14 cellular contexts compared by ENCODE assay signal in genomic region chr20:50762045-50762422, GRCh38. TPM values are rescaled to one million over a fixed set of nuclear protein-coding genes. Genes with fewer than 3 reads are reported as not detected.
DNase-seq lines count a peak whose midpoint lies in the region; TF ChIP-seq lines count a peak whose summit lies in the region.
"Had no signal": no experiment of that assay in that cellular context is flagged by ENCODE, and none has a peak within 500 bp of the region (broad histone marks: within the 10 kb centered on the region; RNA-seq: fewer than 3 reads in every experiment).

No MANE protein-coding gene starts in this region.

- intact Hi-C loops in cardiac septum (cut with DNase I) (no loop called here), vagina (cut with DNase I) (no loop called here)

- H3K9ac ChIP-seq in endodermal cell (ENCODE audit: extremely low read depth, low read length, poor library complexity, severe bottlenecking): no peak overlapping the region

- H3K4me3 ChIP-seq in cardiac muscle cell (no peak overlapping the region), endodermal cell (ENCODE audit: low read length) (no peak overlapping the region), vagina (no peak overlapping the region)

- H3K27me3 Mint-ChIP-seq in endodermal cell (ENCODE audit: insufficient read depth) (no peaks in the 10 kb centered on the region), mesothelial cell of epicardium (ENCODE audit: low read depth) (no peaks in the 10 kb centered on the region)

- H3K4me1 ChIP-seq in cardiac muscle cell (ENCODE audit: low read depth): peaks cover 9% of the 10 kb centered on the region
- H3K4me1 ChIP-seq in endodermal cell (ENCODE audit: control insufficient read depth, insufficient read depth, low read length): peaks cover 12% of the 10 kb centered on the region
- H3K4me1 ChIP-seq in vagina: peaks cover 21% of the 10 kb centered on the region

- H3K36me3 ChIP-seq in cardiac muscle cell (no peaks in the 10 kb centered on the region), endodermal cell (ENCODE audit: control insufficient read depth, insufficient read depth, low read length) (no peaks in the 10 kb centered on the region), vagina (no peaks in the 10 kb centered on the region)

- H3K9me3 Mint-ChIP-seq in endodermal cell: no peaks in the 10 kb centered on the region
- no peaks in the 10 kb centered on the region for H3K9me3 Mint-ChIP-seq in mesothelial cell of epicardium
- H3K9me3 Mint-ChIP-seq: activated naive CD4-positive, alpha-beta T cell treated with anti-CD3 and anti-CD28 coated beads, Interleukin-2, amount 10 ng/mL, durations not matched to agents 7 days and 5 days had no signal

- H3K36me3 Mint-ChIP-seq in endodermal cell (ENCODE audit: low read depth) (no peaks in the 10 kb centered on the region), mesothelial cell of epicardium (no peaks in the 10 kb centered on the region)
- H3K36me3 Mint-ChIP-seq: activated naive CD4-positive, alpha-beta T cell treated with anti-CD3 and anti-CD28 coated beads, Interleukin-2, amount 10 ng/mL, durations not matched to agents 7 days and 5 days had no signal

- H3K4me1 Mint-ChIP-seq in endodermal cell (peaks cover 21% of the 10 kb centered on the region), mesothelial cell of epicardium (peaks cover 39% of the 10 kb centered on the region)
- H3K4me1 Mint-ChIP-seq: activated naive CD4-positive, alpha-beta T cell treated with anti-CD3 and anti-CD28 coated beads, Interleukin-2, amount 10 ng/mL, durations not matched to agents 7 days and 5 days had no signal

- TF ChIP-seq CTCF in cardiac muscle cell (IDR thresholded peaks at IDR 0.05; ENCODE audit: low read depth, low read length): no peak
- TF ChIP-seq CTCF in endodermal cell (conservative IDR thresholded peaks at IDR 0.05): no peak
- TF ChIP-seq CTCF in mesothelial cell of epicardium (IDR thresholded peaks at IDR 0.05; ENCODE audit: unreplicated experiment): no peak
- no peak for TF ChIP-seq CTCF in vagina (IDR thresholded peaks at IDR 0.05)

- no peak overlapping the region for H3K4me3 Mint-ChIP-seq in endodermal cell
- H3K4me3 Mint-ChIP-seq in mesothelial cell of epicardium: no peak overlapping the region
- H3K4me3 Mint-ChIP-seq: activated naive CD4-positive, alpha-beta T cell treated with anti-CD3 and anti-CD28 coated beads, Interleukin-2, amount 10 ng/mL, durations not matched to agents 7 days and 5 days had no signal

- H3K27me3 ChIP-seq in cardiac muscle cell (no peaks in the 10 kb centered on the region), endodermal cell (ENCODE audit: control insufficient read depth, insufficient read depth, low read length, poor library complexity, severe bottlenecking) (no peaks in the 10 kb centered on the region), vagina (no peaks in the 10 kb centered on the region)

- DNase-seq in cardiac muscle cell (ENCODE audit: low read depth in 1 of 2, low spot score in 1 of 2) (peak in 1 of 2 donors; percentile 56), cardiac septum (ENCODE audit: low spot score) (no peak), endodermal cell (no peak), mesothelial cell of epicardium (ENCODE audit: low spot score in 2 of 2, unreplicated experiment in 2 of 2) (peak in 1 of 2 experiments; percentile 19), vagina (ENCODE audit: extremely low spot score in 2 of 2) (no peak), hypothalamus (lab: John Stamatoyannopoulos, UW) (no peak), KG1 (lab: John Stamatoyannopoulos, UW) (no peak)
- no peak for DNase-seq in activated naive CD4-positive, alpha-beta T cell treated with anti-CD3 and anti-CD28 coated beads, Interleukin-2, amount 50 U/mL, for 16 hours
- DNase-seq: activated CD4-positive, CD25-positive, alpha-beta regulatory T cell treated with anti-CD3 and anti-CD28 coated beads, Interleukin-2, amount 50 U/mL, for 72 hours; activated naive CD4-positive, alpha-beta T cell treated with anti-CD3 and anti-CD28 coated beads, Interleukin-2, amount 10 ng/mL, durations not matched to agents 7 days and 5 days; NCI-H2029; RPMI8226; stimulated activated naive CD8-positive, alpha-beta T cell treated with anti-CD3 and anti-CD28 coated beads, Interleukin-15, Interleukin-2, amounts not matched to agents 100 U/mL and 50 U/mL, for 24 hours had no signal

- H3K9me3 ChIP-seq in cardiac muscle cell (ENCODE audit: low read depth): no peaks in the 10 kb centered on the region
- no peaks in the 10 kb centered on the region for H3K9me3 ChIP-seq in endodermal cell (ENCODE audit: control insufficient read depth, low read length)
- no peaks in the 10 kb centered on the region for H3K9me3 ChIP-seq in vagina

- peak overlapping the region; percentile 92 for H3K27ac Mint-ChIP-seq in endodermal cell
- peak overlapping the region; percentile 99 for H3K27ac Mint-ChIP-seq in mesothelial cell of epicardium
- H3K27ac Mint-ChIP-seq: activated naive CD4-positive, alpha-beta T cell treated with anti-CD3 and anti-CD28 coated beads, Interleukin-2, amount 10 ng/mL, durations not matched to agents 7 days and 5 days had no signal

- no peak for TF ChIP-seq POLR2A in vagina (IDR thresholded peaks at IDR 0.05)

- H3K27ac ChIP-seq in cardiac muscle cell (peak overlapping the region; percentile 66), endodermal cell (ENCODE audit: low read depth, low read length) (peak overlapping the region; percentile 27), vagina (peak overlapping the region; percentile 12)

- WGBS in endodermal cell (ENCODE audit: insufficient coverage in 1 of 2, insufficient read length in 1 of 2), 2 experiments: 86 to 97% methylated on average over 5 to 6 of the region's 6 CpGs

RNA-seq across cellular contexts. Expression of gene PARD6B, which starts 30.7 kb away (rescaled TPM):
- total RNA-seq in cardiac muscle cell (15.5 and 20.0 TPM in 2 replicates), cardiac septum (3.7 TPM), endodermal cell (10 to 100 TPM; 29.0 to 36.7 TPM), mesothelial cell of epicardium (52.2 to 59.5 TPM (median 53.0 TPM) in 3 replicates), vagina (4.7 TPM)
- polyA plus RNA-seq in cardiac muscle cell: 10.2 and 20.4 TPM in 2 replicates
- polyA plus RNA-seq in endodermal cell (2013, experiment 1 of 2): 5.8 TPM
- 7.0 TPM for polyA plus RNA-seq in endodermal cell (2013, experiment 2 of 2)
- total RNA-seq: endothelial cell of umbilical vein had no signal

RNA-seq across cellular contexts. Expression of gene BCAS4, which starts 32.8 kb away (rescaled TPM):
- total RNA-seq in cardiac muscle cell: 16.1 and 23.6 TPM in 2 replicates
- 26.1 and 31.8 TPM in 2 replicates for polyA plus RNA-seq in cardiac muscle cell
- 3.0 TPM for total RNA-seq in cardiac septum
- 10 to 100 TPM in 1 of 2 donors, 1 to 10 TPM in 1; 9.5 to 25.2 TPM for total RNA-seq in endodermal cell
- polyA plus RNA-seq in endodermal cell (2013, experiment 1 of 2): 10.0 TPM
- polyA plus RNA-seq in endodermal cell (2013, experiment 2 of 2): 10.5 TPM
- 12.9 to 15.9 TPM (median 15.2 TPM) in 3 replicates for total RNA-seq in mesothelial cell of epicardium
- total RNA-seq in vagina: 1.7 TPM

Comparison
In these comparisons a context has a peak if more than half of its experiments do, and no peak if none do; other contexts are left out.
1. H3K27ac ChIP-seq: peak in every context shown above with its lines; median percentile 66 in cardiac muscle cell; 27 in endodermal cell; 12 in vagina.